13 cellular contexts compared by ENCODE assay signal in genomic region chr11:72398058-72398758, GRCh38.
"Had no signal": no experiment of that assay in that cellular context is flagged by ENCODE, and none has a peak within 500 bp of the region (broad histone marks: within the 10 kb centered on the region; RNA-seq: fewer than 3 reads in every experiment).

No MANE protein-coding gene starts in this region.

- H3K27me3 ChIP-seq: ascending aorta, neural progenitor cell, ovary, stomach had no signal

- ATAC-seq: activated naive CD8-positive, alpha-beta T cell treated with anti-CD3 and anti-CD28 coated beads, Interleukin-2, amount 50 U/mL, for 24 hours; T-cell had no signal

- H3K4me3 ChIP-seq: ascending aorta, neural progenitor cell, ovary, stomach had no signal

- H3K4me2 ChIP-seq: neural progenitor cell had no signal

- H3K27ac Mint-ChIP-seq: activated CD4-positive, alpha-beta T cell treated with anti-CD3 and anti-CD28 coated beads, Interleukin-2, amount 10 ng/mL, durations not matched to agents 7 days and 5 days; activated naive CD8-positive, alpha-beta T cell treated with anti-CD3 and anti-CD28 coated beads, Interleukin-2, amount 50 U/mL, for 24 hours; neural progenitor cell; T-cell had no signal

- H2AFZ ChIP-seq: neural progenitor cell had no signal

- H3K4me1 Mint-ChIP-seq: activated CD4-positive, alpha-beta T cell treated with anti-CD3 and anti-CD28 coated beads, Interleukin-2, amount 10 ng/mL, durations not matched to agents 7 days and 5 days; activated naive CD8-positive, alpha-beta T cell treated with anti-CD3 and anti-CD28 coated beads, Interleukin-2, amount 50 U/mL, for 24 hours; T-cell had no signal

- H3K27ac ChIP-seq: ascending aorta, neural progenitor cell, ovary, stomach had no signal

- H3K9me3 ChIP-seq: ascending aorta, ovary, stomach had no signal

- H3K9me3 Mint-ChIP-seq: activated CD4-positive, alpha-beta T cell treated with anti-CD3 and anti-CD28 coated beads, Interleukin-2, amount 10 ng/mL, durations not matched to agents 7 days and 5 days; activated naive CD8-positive, alpha-beta T cell treated with anti-CD3 and anti-CD28 coated beads, Interleukin-2, amount 50 U/mL, for 24 hours; neural progenitor cell; T-cell had no signal

- H3K36me3 ChIP-seq: neural progenitor cell, ovary had no signal

- H3K27me3 Mint-ChIP-seq: activated CD4-positive, alpha-beta T cell treated with anti-CD3 and anti-CD28 coated beads, Interleukin-2, amount 10 ng/mL, durations not matched to agents 7 days and 5 days; activated naive CD8-positive, alpha-beta T cell treated with anti-CD3 and anti-CD28 coated beads, Interleukin-2, amount 50 U/mL, for 24 hours; T-cell had no signal

- DNase-seq: activated CD4-positive, alpha-beta T cell treated with anti-CD3 and anti-CD28 coated beads, Interleukin-2, amount 10 ng/mL, durations not matched to agents 7 days and 5 days; activated CD4-positive, CD25-positive, alpha-beta regulatory T cell; activated CD8-positive, alpha-beta memory T cell treated with anti-CD3 and anti-CD28 coated beads for 24 hours; activated naive CD4-positive, alpha-beta T cell treated with Interleukin-2 at 50 U/mL for 16 hours; activated naive CD8-positive, alpha-beta T cell treated with anti-CD3 and anti-CD28 coated beads, Interleukin-2, amount 50 U/mL, for 24 hours; mesendoderm; ovary; stimulated activated CD4-positive, alpha-beta T cell treated with anti-CD3 and anti-CD28 coated beads, Interleukin-15, amount 100 ng/mL, for 24 hours; stimulated activated CD4-positive, alpha-beta T cell treated with anti-CD3 and anti-CD28 coated beads, Interleukin-4, amount 100 ng/mL, for 4 hours; stomach; T-cell had no signal

- H3K4me3 Mint-ChIP-seq: activated CD4-positive, alpha-beta T cell treated with anti-CD3 and anti-CD28 coated beads, Interleukin-2, amount 10 ng/mL, durations not matched to agents 7 days and 5 days; activated naive CD8-positive, alpha-beta T cell treated with anti-CD3 and anti-CD28 coated beads, Interleukin-2, amount 50 U/mL, for 24 hours; neural progenitor cell; T-cell had no signal
